ENCODE assay signal across 12 cellular contexts in the genomic region with DNA sequence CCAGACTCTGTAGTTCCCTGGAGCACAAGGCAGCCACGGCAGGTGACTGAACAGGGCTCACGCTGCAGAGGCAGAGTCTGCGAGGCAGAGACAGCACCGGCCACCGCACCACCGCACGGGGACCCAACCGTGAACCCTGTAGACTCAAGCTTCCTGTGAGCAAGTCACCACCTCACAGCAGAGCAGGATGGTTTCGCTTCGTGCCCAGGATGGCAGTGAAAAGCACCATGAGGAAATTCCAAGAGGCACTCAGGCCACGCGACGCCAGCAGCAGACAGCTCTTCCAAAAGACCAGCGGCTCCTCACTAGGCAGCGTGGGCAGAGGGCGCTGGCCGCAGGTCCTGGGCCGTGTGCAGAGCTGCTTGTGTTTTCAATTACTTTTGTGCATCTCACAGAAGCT. TPM values are rescaled to one million over a fixed set of nuclear protein-coding genes. Genes with fewer than 3 reads are reported as not detected.
DNase-seq lines count a peak whose midpoint lies in the region; ATAC-seq and TF ChIP-seq lines count a peak whose summit lies in the region.
"Had no signal": no experiment of that assay in that cellular context is flagged by ENCODE, and none has a peak within 500 bp of the region (broad histone marks: within the 10 kb centered on the region; RNA-seq: fewer than 3 reads in every experiment).

No MANE protein-coding gene starts in this region.

- no peaks in the 10 kb centered on the region for H3K9me3 Mint-ChIP-seq in activated naive CD4-positive, alpha-beta T cell treated with anti-CD3 and anti-CD28 coated beads, Interleukin-2, amount 50 U/mL, for 24 hours
- H3K9me3 Mint-ChIP-seq in central memory CD8-positive, alpha-beta T cell, result no peaks in the 10 kb centered on the region
- no peaks in the 10 kb centered on the region for H3K9me3 Mint-ChIP-seq in naive thymus-derived CD8-positive, alpha-beta T cell

- TF ChIP-seq POLR2A in thyroid gland (IDR thresholded peaks at IDR 0.05), result no peak

- H3K4me3 Mint-ChIP-seq in activated naive CD4-positive, alpha-beta T cell treated with anti-CD3 and anti-CD28 coated beads, Interleukin-2, amount 50 U/mL, for 24 hours, result no peak overlapping the region
- H3K4me3 Mint-ChIP-seq in central memory CD8-positive, alpha-beta T cell, result peak overlapping the region; percentile 6
- peak overlapping the region in 2 of 10 donors; percentile 15 to 51 for H3K4me3 Mint-ChIP-seq in naive thymus-derived CD8-positive, alpha-beta T cell

- H3K36me3 Mint-ChIP-seq in activated naive CD4-positive, alpha-beta T cell treated with anti-CD3 and anti-CD28 coated beads, Interleukin-2, amount 50 U/mL, for 24 hours, result no peaks in the 10 kb centered on the region
- peaks cover 54% of the 10 kb centered on the region for H3K36me3 Mint-ChIP-seq in central memory CD8-positive, alpha-beta T cell (ENCODE audit: insufficient read depth)
- peaks cover 0 to 49% (median 3%) of the 10 kb centered on the region in 3 donors for H3K36me3 Mint-ChIP-seq in naive thymus-derived CD8-positive, alpha-beta T cell

- peak overlapping the region; percentile 65 for H3K27ac Mint-ChIP-seq in activated naive CD4-positive, alpha-beta T cell treated with anti-CD3 and anti-CD28 coated beads, Interleukin-2, amount 50 U/mL, for 24 hours
- H3K27ac Mint-ChIP-seq in central memory CD8-positive, alpha-beta T cell (ENCODE audit: low read depth), result peak overlapping the region; percentile 82
- H3K27ac Mint-ChIP-seq in naive thymus-derived CD8-positive, alpha-beta T cell, result peak overlapping the region in 7 of 10 donors; percentile 13 to 82 (median 67)

- 70 to 81% methylated on average over 15 to 18 of the region's 18 CpGs for WGBS in thyroid gland, 2 donors

- no peaks in the 10 kb centered on the region for H3K27me3 ChIP-seq in thyroid gland

- no peak overlapping the region for H3K4me3 ChIP-seq in thyroid gland (replicated peaks in 1 of 3)
- H3K4me3 ChIP-seq: GM23248 had no signal

- no peak for TF ChIP-seq CTCF in thyroid gland (IDR thresholded peaks at IDR 0.05)

- peak; percentile 35 for ATAC-seq in central memory CD8-positive, alpha-beta T cell (replicated peaks; ENCODE audit: extremely low read depth, poor library complexity, severe bottlenecking)
- peak in 1 of 2 donors; percentile 42 for ATAC-seq in naive thymus-derived CD8-positive, alpha-beta T cell

- DNase-seq in activated naive CD4-positive, alpha-beta T cell treated with Interleukin-2 at 50 U/mL for 16 hours, result no peak
- DNase-seq in central memory CD8-positive, alpha-beta T cell (ENCODE audit: low spot score in 2 of 2), result no peak
- peak in 1 of 10 donors; percentile 32 for DNase-seq in naive thymus-derived CD8-positive, alpha-beta T cell
- DNase-seq in thyroid gland (peak; percentile 52 to 62), RPMI8226 (no peak), COLO668 (lab: John Stamatoyannopoulos, UW; ENCODE audit: unreplicated experiment) (no peak), AML-193 (lab: John Stamatoyannopoulos, UW) (no peak)
- DNase-seq: GM23248, NCI-H1417, NCI-H2029 treated with DMSO at 0.1 percent for 48 hours, NCI-H510A treated with DMSO at 0.1 percent for 48 hours had no signal

- intact Hi-C loops in thyroid gland (cut with DNase I), result no loop called here

- peaks cover 7 to 21% of the 10 kb centered on the region in 2 donors for H3K36me3 ChIP-seq in thyroid gland

- H3K4me1 Mint-ChIP-seq in activated naive CD4-positive, alpha-beta T cell treated with anti-CD3 and anti-CD28 coated beads, Interleukin-2, amount 50 U/mL, for 24 hours, result peaks cover 52% of the 10 kb centered on the region
- H3K4me1 Mint-ChIP-seq in central memory CD8-positive, alpha-beta T cell, result peaks cover 73% of the 10 kb centered on the region
- peaks cover 28 to 76% (median 64%) of the 10 kb centered on the region in 4 donors for H3K4me1 Mint-ChIP-seq in naive thymus-derived CD8-positive, alpha-beta T cell

- H3K4me1 ChIP-seq in thyroid gland, result peaks cover 0 to 23% of the 10 kb centered on the region in 2 donors

- no peaks in the 10 kb centered on the region for H3K9me3 ChIP-seq in thyroid gland

- H3K27ac ChIP-seq in thyroid gland, result no peak overlapping the region
- H3K27ac ChIP-seq: GM23248 had no signal

- H3K27me3 Mint-ChIP-seq in activated naive CD4-positive, alpha-beta T cell treated with anti-CD3 and anti-CD28 coated beads, Interleukin-2, amount 50 U/mL, for 24 hours, result no peaks in the 10 kb centered on the region
- H3K27me3 Mint-ChIP-seq in central memory CD8-positive, alpha-beta T cell, result no peaks in the 10 kb centered on the region
- no peaks in the 10 kb centered on the region for H3K27me3 Mint-ChIP-seq in naive thymus-derived CD8-positive, alpha-beta T cell

- POLR2A ChIA-PET in naive thymus-derived CD8-positive, alpha-beta T cell (lab: Charles Lee), result no interaction called here

RNA-seq across cellular contexts. Expression of a gene that starts 24.5 kb away (rescaled TPM):
- 10 to 100 TPM; 80.9 to 86.8 TPM for total RNA-seq in naive thymus-derived CD8-positive, alpha-beta T cell
- polyA plus RNA-seq in naive thymus-derived CD8-positive, alpha-beta T cell, result 1 to 10 TPM; 1.9 to 3.7 (median 2.2) TPM
- 10 to 100 TPM; 32.2 to 51.8 (median 41.6) TPM for total RNA-seq in thyroid gland

RNA-seq across cellular contexts. Expression of a gene that starts 50.5 kb away (rescaled TPM):
- 10 to 100 TPM; 17.6 to 18.1 TPM for total RNA-seq in naive thymus-derived CD8-positive, alpha-beta T cell
- polyA plus RNA-seq in naive thymus-derived CD8-positive, alpha-beta T cell, result 10 to 100 TPM in 1 of 3 donors, 1 to 10 TPM in 2; 5.5 to 11.4 (median 8.1) TPM
- total RNA-seq in thyroid gland, result 10 to 100 TPM in 3 of 4 donors, 1 to 10 TPM in 1; 9.4 to 15.8 (median 10.1) TPM

Comparison
In these comparisons a context has a peak if more than half of its experiments do, and no peak if none do; other contexts are left out.
1. DNase-seq: peak in thyroid gland (2 of 2); none in activated naive CD4-positive, alpha-beta T cell treated with Interleukin-2 at 50 U/mL for 16 hours (single experiment), central memory CD8-positive, alpha-beta T cell (0 of 2), RPMI8226 (single experiment), COLO668 (single experiment) and AML-193 (0 of 2).
2. Peak in every context shown above with its lines, with median percentiles within 50 percentile points of each other: H3K27ac Mint-ChIP-seq.